17 cellular contexts compared by ENCODE assay signal in genomic region chr6:149084026-149084425, GRCh38.
DNase-seq lines count a peak whose midpoint lies in the region; ATAC-seq and TF ChIP-seq lines count a peak whose summit lies in the region.
"Had no signal": no experiment of that assay in that cellular context is flagged by ENCODE, and none has a peak within 500 bp of the region (broad histone marks: within the 10 kb centered on the region; RNA-seq: fewer than 3 reads in every experiment).

No MANE protein-coding gene starts in this region.

- peak overlapping the region; percentile 62 for H3K27ac Mint-ChIP-seq in activated CD4-positive, alpha-beta T cell treated with anti-CD3 and anti-CD28 coated beads for 36 hours
- H3K27ac Mint-ChIP-seq in activated CD8-positive, alpha-beta T cell treated with anti-CD3 and anti-CD28 coated beads for 36 hours, result peak overlapping the region; percentile 83
- peak overlapping the region in 7 of 10 donors; percentile 25 to 90 (median 59) for H3K27ac Mint-ChIP-seq in naive thymus-derived CD8-positive, alpha-beta T cell
- H3K27ac Mint-ChIP-seq: IgD-negative memory B cell had no signal

- peak overlapping the region; percentile 7 for H3K27ac ChIP-seq in cardiac muscle cell
- H3K27ac ChIP-seq: 22Rv1, BLaER1 had no signal

- H3K27me3 ChIP-seq in cardiac muscle cell, result no peaks in the 10 kb centered on the region
- H3K27me3 ChIP-seq: BLaER1 had no signal

- no peaks in the 10 kb centered on the region for H3K27me3 Mint-ChIP-seq in activated CD4-positive, alpha-beta T cell treated with anti-CD3 and anti-CD28 coated beads for 36 hours
- H3K27me3 Mint-ChIP-seq in activated CD8-positive, alpha-beta T cell treated with anti-CD3 and anti-CD28 coated beads for 36 hours, result no peaks in the 10 kb centered on the region
- H3K27me3 Mint-ChIP-seq in naive thymus-derived CD8-positive, alpha-beta T cell, result no peaks in the 10 kb centered on the region
- H3K27me3 Mint-ChIP-seq: IgD-negative memory B cell had no signal

- H3K4me3 Mint-ChIP-seq in activated CD4-positive, alpha-beta T cell treated with anti-CD3 and anti-CD28 coated beads for 36 hours, result no peak overlapping the region
- H3K4me3 Mint-ChIP-seq in activated CD8-positive, alpha-beta T cell treated with anti-CD3 and anti-CD28 coated beads for 36 hours, result peak overlapping the region; percentile 30
- peak overlapping the region in 2 of 10 donors; percentile 0 to 10 for H3K4me3 Mint-ChIP-seq in naive thymus-derived CD8-positive, alpha-beta T cell
- H3K4me3 Mint-ChIP-seq: IgD-negative memory B cell had no signal

- peaks cover 47% of the 10 kb centered on the region for H3K4me1 Mint-ChIP-seq in activated CD4-positive, alpha-beta T cell treated with anti-CD3 and anti-CD28 coated beads for 36 hours
- peaks cover 45% of the 10 kb centered on the region for H3K4me1 Mint-ChIP-seq in activated CD8-positive, alpha-beta T cell treated with anti-CD3 and anti-CD28 coated beads for 36 hours (ENCODE audit: low read depth)
- peaks cover 11 to 43% (median 25%) of the 10 kb centered on the region in 4 donors for H3K4me1 Mint-ChIP-seq in naive thymus-derived CD8-positive, alpha-beta T cell

- H3K4me3 ChIP-seq in cardiac muscle cell, result no peak overlapping the region
- H3K4me3 ChIP-seq: BLaER1 had no signal

- no peak for ATAC-seq in activated CD4-positive, alpha-beta T cell treated with anti-CD3 and anti-CD28 coated beads for 36 hours
- ATAC-seq in left ventricle myocardium superior (no peak), HG02885 (IDR thresholded peaks at IDR 0.05; ENCODE audit: poor library complexity, unreplicated experiment) (no peak)
- ATAC-seq in activated CD8-positive, alpha-beta T cell treated with anti-CD3 and anti-CD28 coated beads for 36 hours, result no peak
- ATAC-seq in naive thymus-derived CD8-positive, alpha-beta T cell, result no peak

- no peaks in the 10 kb centered on the region for H3K36me3 ChIP-seq in cardiac muscle cell
- H3K36me3 ChIP-seq: BLaER1 had no signal

- POLR2A ChIA-PET in activated CD4-positive, alpha-beta T cell treated with anti-CD3 and anti-CD28 coated beads for 36 hours (lab: Charles Lee), result interaction anchor here (0.6 to 1.5 kb wide), 2 partner anchors 9 to 253 kb away, joined by 3 to 7 read pairs; no protein-coding TSS in a partner anchor
- POLR2A ChIA-PET in activated CD8-positive, alpha-beta T cell treated with anti-CD3 and anti-CD28 coated beads for 36 hours (lab: Charles Lee), result interaction anchor here (1.3 to 2.3 kb wide), 3 partner anchors 11 to 234 kb away, joined by 6 to 7 read pairs (median 7); partner anchors contain the start of gene TAB2
- POLR2A ChIA-PET in naive thymus-derived CD8-positive, alpha-beta T cell (lab: Charles Lee), result interaction anchor here (0.9 kb wide), 1 partner anchor 56 kb away, joined by 3 read pairs; no protein-coding TSS in a partner anchor

- no peak for DNase-seq in activated CD4-positive, alpha-beta T cell treated with anti-CD3 and anti-CD28 coated beads for 36 hours
- DNase-seq in activated CD4-positive, alpha-beta T cell treated with anti-CD3 and anti-CD28 coated beads, Interleukin-2, amount 50 U/mL, for 1 hour, result no peak
- no peak for DNase-seq in cardiac muscle cell (ENCODE audit: low read depth in 1 of 2, low spot score in 1 of 2)
- no peak for DNase-seq in left ventricle myocardium superior
- no peak for DNase-seq in activated CD8-positive, alpha-beta T cell treated with anti-CD3 and anti-CD28 coated beads for 36 hours
- no peak for DNase-seq in naive thymus-derived CD8-positive, alpha-beta T cell
- no peak for DNase-seq in RKO (ENCODE audit: low spot score)
- DNase-seq: DMS153, GOT3, NCI-H1417 treated with DMSO at 0.1 percent for 48 hours, NCI-H2029, NCI-H2171 treated with DMSO at 0.1 percent for 48 hours, NCI-H510A had no signal

- no peaks in the 10 kb centered on the region for H3K36me3 Mint-ChIP-seq in activated CD4-positive, alpha-beta T cell treated with anti-CD3 and anti-CD28 coated beads for 36 hours (ENCODE audit: low read depth)
- H3K36me3 Mint-ChIP-seq in activated CD8-positive, alpha-beta T cell treated with anti-CD3 and anti-CD28 coated beads for 36 hours (ENCODE audit: low read depth), result no peaks in the 10 kb centered on the region
- H3K36me3 Mint-ChIP-seq in naive thymus-derived CD8-positive, alpha-beta T cell, result no peaks in the 10 kb centered on the region

- intact Hi-C loops in activated CD4-positive, alpha-beta T cell treated with anti-CD3 and anti-CD28 coated beads for 36 hours (cut with DNase I, micrococcal nuclease), result loop anchor here (2.0 to 5.0 kb wide), 4 partner anchors 39 to 253 kb away; no protein-coding TSS in a partner anchor
- intact Hi-C loops in left ventricle myocardium superior (cut with micrococcal nuclease), result loop anchor here (5.0 kb wide), 2 partner anchors 348 to 433 kb away; no protein-coding TSS in a partner anchor
- intact Hi-C loops in activated CD8-positive, alpha-beta T cell treated with anti-CD3 and anti-CD28 coated beads for 36 hours (cut with micrococcal nuclease), result loop anchor here (5.0 kb wide), 2 partner anchors 148 to 233 kb away; partner anchors contain the start of gene TAB2

- H3K9me3 Mint-ChIP-seq in activated CD4-positive, alpha-beta T cell treated with anti-CD3 and anti-CD28 coated beads for 36 hours (ENCODE audit: low read depth), result no peaks in the 10 kb centered on the region
- H3K9me3 Mint-ChIP-seq in activated CD8-positive, alpha-beta T cell treated with anti-CD3 and anti-CD28 coated beads for 36 hours, result no peaks in the 10 kb centered on the region
- no peaks in the 10 kb centered on the region for H3K9me3 Mint-ChIP-seq in naive thymus-derived CD8-positive, alpha-beta T cell
- H3K9me3 Mint-ChIP-seq: IgD-negative memory B cell had no signal

- TF ChIP-seq CTCF in cardiac muscle cell (IDR thresholded peaks at IDR 0.05; ENCODE audit: low read depth, low read length), result no peak
- TF ChIP-seq CTCF in activated CD8-positive, alpha-beta T cell treated with anti-CD3 and anti-CD28 coated beads for 36 hours (IDR thresholded peaks at IDR 0.05), result no peak

- no peaks in the 10 kb centered on the region for H3K9me3 ChIP-seq in cardiac muscle cell (ENCODE audit: low read depth)
- H3K9me3 ChIP-seq: BLaER1 had no signal

- CTCF ChIA-PET in activated CD4-positive, alpha-beta T cell treated with anti-CD3 and anti-CD28 coated beads for 36 hours (lab: Charles Lee), result interaction anchor here (0.6 to 5.4 kb wide), 9 partner anchors 11 to 443 kb away, joined by 3 to 49 read pairs (median 4); no protein-coding TSS in a partner anchor
- CTCF ChIA-PET in activated CD8-positive, alpha-beta T cell treated with anti-CD3 and anti-CD28 coated beads for 36 hours (lab: Charles Lee), result interaction anchor here (1.0 to 5.2 kb wide), 4 partner anchors 8 to 349 kb away, joined by 3 to 71 read pairs (median 3); no protein-coding TSS in a partner anchor

- peaks cover 13% of the 10 kb centered on the region for H3K4me1 ChIP-seq in cardiac muscle cell (ENCODE audit: low read depth)
